ENCODE assay signal across 19 cellular contexts in genomic region chr3:188510366-188510765, GRCh38.
A peak's percentile ranks its signal among the peaks of the same experiment; 100 is the strongest.
DNase-seq lines count a peak whose midpoint lies in the region; ATAC-seq and TF ChIP-seq lines count a peak whose summit lies in the region.
"Had no signal": no experiment of that assay in that cellular context is flagged by ENCODE, and none has a peak within 500 bp of the region (broad histone marks: within the 10 kb centered on the region; RNA-seq: fewer than 3 reads in every experiment).

No MANE protein-coding gene starts in this region.

- H3K4me3 ChIP-seq in breast epithelium (no peak overlapping the region), muscle layer of duodenum (ENCODE audit: low read depth in 1 of 2, low read length in 2 of 2) (no peak overlapping the region), left lung (no peak overlapping the region), transverse colon (no peak overlapping the region)
- H3K4me3 ChIP-seq: coronary artery, spleen had no signal

- TF ChIP-seq POLR2A in breast epithelium (IDR thresholded peaks at IDR 0.05) = no peak
- no peak for TF ChIP-seq POLR2A in transverse colon (IDR thresholded peaks at IDR 0.05)

- POLR2A ChIA-PET in MCF 10A (lab: Yijun Ruan, JAX) = interaction anchor here (0.6 to 1.1 kb wide), 3 partner anchors 20 to 765 kb away, joined by 3 to 4 read pairs (median 3); no protein-coding TSS in a partner anchor

- 50 to 51% methylated on average over 3 of the region's 3 CpGs for WGBS in transverse colon (ENCODE audit: low coverage in 1 of 2), 2 donors

- TF ChIP-seq CTCF in MCF 10A (IDR thresholded peaks at IDR 0.05; ENCODE audit: unreplicated experiment) = no peak
- no peak for TF ChIP-seq CTCF in breast epithelium (IDR thresholded peaks at IDR 0.05)
- TF ChIP-seq CTCF in chondrocyte (IDR thresholded peaks at IDR 0.05) = no peak
- no peak for TF ChIP-seq CTCF in left lung (IDR thresholded peaks at IDR 0.05)
- TF ChIP-seq CTCF in transverse colon (IDR thresholded peaks at IDR 0.05) = no peak
- no peak for TF ChIP-seq CTCF in nephron progenitor cell (IDR thresholded peaks at IDR 0.05)

- no peak for TF ChIP-seq EP300 in transverse colon (IDR thresholded peaks at IDR 0.05; ENCODE audit: low read depth)

- DNase-seq in MCF 10A (ENCODE audit: unreplicated experiment) = peak; percentile 82
- DNase-seq in breast epithelium (ENCODE audit: low spot score in 2 of 2) = no peak
- no peak for DNase-seq in chondrocyte (ENCODE audit: low spot score)
- no peak for DNase-seq in T-helper 1 cell
- DNase-seq in left lung = no peak
- DNase-seq in transverse colon = no peak
- DNase-seq in nephron progenitor cell = no peak
- DNase-seq: activated CD8-positive, alpha-beta memory T cell treated with anti-CD3 and anti-CD28 coated beads, Interleukin-2, amount 50 U/mL, for 4 hours; activated naive CD8-positive, alpha-beta T cell treated with anti-CD3 and anti-CD28 coated beads for 36 hours; islet precursor cell; Karpas-422; natural killer cell; NCI-H2081 treated with DMSO at 0.1 percent for 48 hours; NK-92 treated with Interleukin-12 subunit alpha and Interleukin-12 subunit beta, amount 100 ng/mL, for 24 hours; spleen had no signal

- peaks cover 5% of the 10 kb centered on the region for H3K36me3 Mint-ChIP-seq in MCF 10A (ENCODE audit: insufficient read depth, unreplicated experiment)
- peaks cover under 1% of the 10 kb centered on the region for H3K36me3 Mint-ChIP-seq in chondrocyte (ENCODE audit: low read depth)
- H3K36me3 Mint-ChIP-seq in nephron progenitor cell (ENCODE audit: low read depth) = peaks cover 13% of the 10 kb centered on the region

- H3K9me3 Mint-ChIP-seq in MCF 10A (ENCODE audit: unreplicated experiment) (peaks cover 8% of the 10 kb centered on the region), chondrocyte (ENCODE audit: low read depth) (peaks cover under 1% of the 10 kb centered on the region), nephron progenitor cell (peaks cover 8% of the 10 kb centered on the region)
- H3K9me3 Mint-ChIP-seq: natural killer cell had no signal

- H3K36me3 ChIP-seq in breast epithelium (no peaks in the 10 kb centered on the region), muscle layer of duodenum (ENCODE audit: control insufficient read depth in 1 of 2, insufficient read depth in 2 of 2, low read length in 2 of 2) (no peaks in the 10 kb centered on the region), left lung (no peaks in the 10 kb centered on the region), transverse colon (no peaks in the 10 kb centered on the region)

- H3K4me1 ChIP-seq in breast epithelium = no peaks in the 10 kb centered on the region
- peaks cover 0 to 30% of the 10 kb centered on the region in 2 donors for H3K4me1 ChIP-seq in muscle layer of duodenum (ENCODE audit: control insufficient read depth in 1 of 2, insufficient read depth in 2 of 2, low read length in 2 of 2)
- H3K4me1 ChIP-seq in left lung = peaks cover 7 to 31% of the 10 kb centered on the region in 2 donors
- peaks cover 0 to 26% (median 8%) of the 10 kb centered on the region in 4 donors for H3K4me1 ChIP-seq in transverse colon

- CTCF ChIA-PET in MCF 10A (lab: Yijun Ruan, JAX) = interaction anchor here (0.6 kb wide), 1 partner anchor 141 kb away, joined by 3 read pairs; no protein-coding TSS in a partner anchor

- no peak for ATAC-seq in left lung
- ATAC-seq: natural killer cell had no signal

- H3K27me3 ChIP-seq in breast epithelium = no peaks in the 10 kb centered on the region
- H3K27me3 ChIP-seq in muscle layer of duodenum (ENCODE audit: low read depth, low read length) = no peaks in the 10 kb centered on the region
- no peaks in the 10 kb centered on the region for H3K27me3 ChIP-seq in left lung
- H3K27me3 ChIP-seq in transverse colon = no peaks in the 10 kb centered on the region
- H3K27me3 ChIP-seq: spleen had no signal

- no peak overlapping the region for H3K27ac ChIP-seq in breast epithelium
- H3K27ac ChIP-seq in muscle layer of duodenum (ENCODE audit: low read length) = peak overlapping the region; percentile 62
- no peak overlapping the region for H3K27ac ChIP-seq in left lung
- H3K27ac ChIP-seq in transverse colon = peak overlapping the region in 1 of 4 donors; percentile 29
- H3K27ac ChIP-seq: 22Rv1, coronary artery, spleen, VCaP had no signal

- intact Hi-C loops in MCF 10A (cut with micrococcal nuclease) (no loop called here), breast epithelium (cut with DNase I; ENCODE audit: low total_unique reads) (no loop called here), left lung (cut with DNase I) (no loop called here), transverse colon (cut with DNase I; ENCODE audit: low total_unique reads) (no loop called here)

- H3K4me3 Mint-ChIP-seq in MCF 10A (ENCODE audit: unreplicated experiment) (no peak overlapping the region), chondrocyte (ENCODE audit: unreplicated experiment) (no peak overlapping the region), nephron progenitor cell (no peak overlapping the region)
- H3K4me3 Mint-ChIP-seq: activated naive CD8-positive, alpha-beta T cell treated with anti-CD3 and anti-CD28 coated beads for 36 hours; natural killer cell had no signal

- H3K27ac Mint-ChIP-seq in MCF 10A (ENCODE audit: low read depth, unreplicated experiment) (peak overlapping the region; percentile 7), chondrocyte (ENCODE audit: unreplicated experiment) (peak overlapping the region; percentile 86), nephron progenitor cell (no peak overlapping the region)
- H3K27ac Mint-ChIP-seq: activated naive CD8-positive, alpha-beta T cell treated with anti-CD3 and anti-CD28 coated beads for 36 hours; natural killer cell had no signal

- no TSS peak for BruUV-seq in MCF 10A (replicated peaks; lab: Mats Ljungman, UMichigan)

- H3K27me3 Mint-ChIP-seq in MCF 10A (ENCODE audit: insufficient read depth, unreplicated experiment) (no peaks in the 10 kb centered on the region), chondrocyte (ENCODE audit: low read depth) (no peaks in the 10 kb centered on the region), nephron progenitor cell (ENCODE audit: low read depth, poor library complexity) (no peaks in the 10 kb centered on the region)
- H3K27me3 Mint-ChIP-seq: activated naive CD8-positive, alpha-beta T cell treated with anti-CD3 and anti-CD28 coated beads for 36 hours had no signal

- in situ Hi-C loops in transverse colon (cut with MboI; ENCODE audit: low pct_ligation_motif_present in 1 of 4, low pct_unique_long_range_greater_than_20kb in 1 of 4, low sequenced_read_pairs in 3 of 4) = no loop called here

- H3K4me1 Mint-ChIP-seq in MCF 10A (ENCODE audit: insufficient read depth, unreplicated experiment) = peaks cover 16% of the 10 kb centered on the region
- peaks cover 71% of the 10 kb centered on the region for H3K4me1 Mint-ChIP-seq in chondrocyte (ENCODE audit: low read depth)
- H3K4me1 Mint-ChIP-seq in nephron progenitor cell = no peaks in the 10 kb centered on the region

- H3K9me3 ChIP-seq in breast epithelium (no peaks in the 10 kb centered on the region), muscle layer of duodenum (ENCODE audit: control insufficient read depth in 1 of 2, low read length in 2 of 2) (no peaks in the 10 kb centered on the region), left lung (no peaks in the 10 kb centered on the region), transverse colon (no peaks in the 10 kb centered on the region)
